Comparison of ENCODE assay signal across 10 cellular contexts in the genomic region with DNA sequence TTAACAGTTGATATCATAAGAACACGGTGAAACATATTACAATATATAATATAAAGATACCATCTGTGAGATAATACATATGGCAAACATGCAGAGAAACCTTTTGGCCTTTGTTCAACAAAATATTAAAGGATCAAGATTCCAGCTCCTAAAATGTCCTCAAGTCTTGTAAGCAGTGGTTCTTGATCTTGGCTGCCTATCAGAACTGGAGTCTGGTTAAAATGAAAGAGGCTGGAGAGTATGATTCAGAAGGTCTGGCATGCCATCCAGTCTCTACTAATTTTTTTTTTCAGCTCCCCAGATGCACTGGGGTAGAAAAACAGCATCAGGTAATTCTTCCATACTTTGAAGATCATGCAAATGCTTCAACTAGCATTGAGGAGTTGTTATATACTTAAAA.
DNase-seq lines count a peak whose midpoint lies in the region; ATAC-seq and TF ChIP-seq lines count a peak whose summit lies in the region.
"Had no signal": no experiment of that assay in that cellular context is flagged by ENCODE, and none has a peak within 500 bp of the region (broad histone marks: within the 10 kb centered on the region; RNA-seq: fewer than 3 reads in every experiment).

No MANE protein-coding gene starts in this region.

- DNase-seq in activated T-cell treated with anti-CD3 and anti-CD28 coated beads, Interleukin-2, amount 50 U/mL, for 24 hours: no peak
- DNase-seq in activated T-cell treated with anti-CD3 and anti-CD28 coated beads, Interleukin-2, amount 50 U/mL, for 1 hour: no peak
- DNase-seq in amniotic epithelial cell (ENCODE audit: low read depth) (peak; percentile 91), hepatic stellate cell (ENCODE audit: low spot score) (peak; percentile 58), thoracic aorta (ENCODE audit: low spot score) (no peak), NCI-H69 (lab: John Stamatoyannopoulos, UW) (no peak)
- DNase-seq: left colon had no signal

- peaks cover 9% of the 10 kb centered on the region for H3K36me3 ChIP-seq in thoracic aorta

- peaks cover 26% of the 10 kb centered on the region for H3K4me1 Mint-ChIP-seq in activated T-cell treated with anti-CD3 and anti-CD28 coated beads, Interleukin-2, amount 50 U/mL, for 24 hours (ENCODE audit: low read depth)
- H3K4me1 Mint-ChIP-seq in stimulated activated memory B cell treated with anti-CD40 and anti-IgM and Interleukin-4, amounts not matched to agents 10 μg/mL and 1 μg/mL and 100 μg/mL, for 72 hours: peaks cover 17% of the 10 kb centered on the region

- no peak overlapping the region for H3K4me3 Mint-ChIP-seq in activated T-cell treated with anti-CD3 and anti-CD28 coated beads, Interleukin-2, amount 50 U/mL, for 24 hours
- no peak overlapping the region for H3K4me3 Mint-ChIP-seq in stimulated activated memory B cell treated with anti-CD40 and anti-IgM and Interleukin-4, amounts not matched to agents 10 μg/mL and 1 μg/mL and 100 μg/mL, for 72 hours

- H3K9me3 ChIP-seq in thoracic aorta: no peaks in the 10 kb centered on the region

- peaks cover 5% of the 10 kb centered on the region for H3K27me3 Mint-ChIP-seq in activated T-cell treated with anti-CD3 and anti-CD28 coated beads, Interleukin-2, amount 50 U/mL, for 24 hours
- H3K27me3 Mint-ChIP-seq in stimulated activated memory B cell treated with anti-CD40 and anti-IgM and Interleukin-4, amounts not matched to agents 10 μg/mL and 1 μg/mL and 100 μg/mL, for 72 hours: peaks cover 29% of the 10 kb centered on the region

- ATAC-seq in thoracic aorta (ENCODE audit: insufficient number of reproducible peaks, low FRiP score, low read depth): peak; percentile 67
- ATAC-seq in HG02588 (IDR thresholded peaks at IDR 0.05; ENCODE audit: unreplicated experiment): no peak
- ATAC-seq in stimulated activated memory B cell treated with anti-CD40 and anti-IgM and Interleukin-4, amounts not matched to agents 10 μg/mL and 1 μg/mL and 100 μg/mL, for 72 hours: no peak
- ATAC-seq: activated naive CD4-positive, alpha-beta T cell treated with anti-CD3 and anti-CD28 coated beads, Interleukin-2, amount 50 U/mL, for 72 hours; left colon had no signal

- H3K4me3 ChIP-seq in thoracic aorta: no peak overlapping the region

- H3K9me3 Mint-ChIP-seq in activated T-cell treated with anti-CD3 and anti-CD28 coated beads, Interleukin-2, amount 50 U/mL, for 24 hours: no peaks in the 10 kb centered on the region
- no peaks in the 10 kb centered on the region for H3K9me3 Mint-ChIP-seq in stimulated activated memory B cell treated with anti-CD40 and anti-IgM and Interleukin-4, amounts not matched to agents 10 μg/mL and 1 μg/mL and 100 μg/mL, for 72 hours
- H3K9me3 Mint-ChIP-seq: activated naive CD4-positive, alpha-beta T cell treated with anti-CD3 and anti-CD28 coated beads, Interleukin-2, amount 50 U/mL, for 72 hours had no signal

- no peak for TF ChIP-seq CTCF in thoracic aorta (IDR thresholded peaks at IDR 0.05)

- H3K36me3 Mint-ChIP-seq in activated T-cell treated with anti-CD3 and anti-CD28 coated beads, Interleukin-2, amount 50 U/mL, for 24 hours (ENCODE audit: low read depth): no peaks in the 10 kb centered on the region
- H3K36me3 Mint-ChIP-seq in stimulated activated memory B cell treated with anti-CD40 and anti-IgM and Interleukin-4, amounts not matched to agents 10 μg/mL and 1 μg/mL and 100 μg/mL, for 72 hours: no peaks in the 10 kb centered on the region
- H3K36me3 Mint-ChIP-seq: activated naive CD4-positive, alpha-beta T cell treated with anti-CD3 and anti-CD28 coated beads, Interleukin-2, amount 50 U/mL, for 72 hours had no signal

- peak overlapping the region; percentile 79 to 94 for H3K27ac ChIP-seq in thoracic aorta

- H3K27me3 ChIP-seq in thoracic aorta (replicated peaks; ENCODE audit: insufficient read depth): no peaks in the 10 kb centered on the region

- peaks cover 22 to 70% of the 10 kb centered on the region in 2 donors for H3K4me1 ChIP-seq in thoracic aorta (ENCODE audit: control insufficient read depth in 1 of 2, low read depth in 2 of 2)

- peak overlapping the region; percentile 92 for H3K27ac Mint-ChIP-seq in activated T-cell treated with anti-CD3 and anti-CD28 coated beads, Interleukin-2, amount 50 U/mL, for 24 hours
- H3K27ac Mint-ChIP-seq in stimulated activated memory B cell treated with anti-CD40 and anti-IgM and Interleukin-4, amounts not matched to agents 10 μg/mL and 1 μg/mL and 100 μg/mL, for 72 hours: no peak overlapping the region
- H3K27ac Mint-ChIP-seq: activated naive CD4-positive, alpha-beta T cell treated with anti-CD3 and anti-CD28 coated beads, Interleukin-2, amount 50 U/mL, for 72 hours had no signal

Comparison
In these comparisons a context has a peak if more than half of its experiments do, and no peak if none do; other contexts are left out.
1. DNase-seq: peak in amniotic epithelial cell (single experiment) and hepatic stellate cell (single experiment); none in activated T-cell treated with anti-CD3 and anti-CD28 coated beads, Interleukin-2, amount 50 U/mL, for 24 hours (single experiment), activated T-cell treated with anti-CD3 and anti-CD28 coated beads, Interleukin-2, amount 50 U/mL, for 1 hour (single experiment), thoracic aorta (single experiment) and NCI-H69 (single experiment).